Comparison of ENCODE assay signal across 8 cellular contexts in the genomic region with DNA sequence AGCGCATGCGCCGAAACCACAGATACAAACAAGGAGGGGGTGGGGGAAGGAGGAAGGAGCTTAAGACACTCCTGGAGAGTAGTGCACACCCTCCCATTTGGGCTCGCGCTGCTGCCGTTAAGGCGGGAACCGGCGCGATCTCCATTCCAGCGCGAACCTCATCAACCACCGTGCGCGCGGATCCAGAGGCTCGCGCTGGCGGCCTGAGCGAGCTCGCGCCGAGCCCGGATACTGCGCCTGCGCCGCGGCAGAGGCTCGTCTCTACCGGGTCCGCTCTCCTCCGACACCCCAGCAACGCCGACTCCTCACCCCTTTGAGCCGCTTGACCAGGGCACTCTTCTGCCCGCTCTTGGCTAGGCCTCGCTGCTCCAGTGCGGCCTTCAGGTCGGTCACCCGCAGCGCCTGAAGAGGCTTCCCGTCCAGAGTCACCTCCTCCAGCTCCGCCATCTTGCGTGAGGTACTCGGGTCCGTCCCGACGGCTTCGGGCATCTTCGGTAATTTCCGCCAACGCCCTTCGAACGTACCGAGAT. TPM values are rescaled to one million over a fixed set of nuclear protein-coding genes. Genes with fewer than 3 reads are reported as not detected.
DNase-seq lines count a peak whose midpoint lies in the region; ATAC-seq and TF ChIP-seq lines count a peak whose summit lies in the region.

A gene with protein sequence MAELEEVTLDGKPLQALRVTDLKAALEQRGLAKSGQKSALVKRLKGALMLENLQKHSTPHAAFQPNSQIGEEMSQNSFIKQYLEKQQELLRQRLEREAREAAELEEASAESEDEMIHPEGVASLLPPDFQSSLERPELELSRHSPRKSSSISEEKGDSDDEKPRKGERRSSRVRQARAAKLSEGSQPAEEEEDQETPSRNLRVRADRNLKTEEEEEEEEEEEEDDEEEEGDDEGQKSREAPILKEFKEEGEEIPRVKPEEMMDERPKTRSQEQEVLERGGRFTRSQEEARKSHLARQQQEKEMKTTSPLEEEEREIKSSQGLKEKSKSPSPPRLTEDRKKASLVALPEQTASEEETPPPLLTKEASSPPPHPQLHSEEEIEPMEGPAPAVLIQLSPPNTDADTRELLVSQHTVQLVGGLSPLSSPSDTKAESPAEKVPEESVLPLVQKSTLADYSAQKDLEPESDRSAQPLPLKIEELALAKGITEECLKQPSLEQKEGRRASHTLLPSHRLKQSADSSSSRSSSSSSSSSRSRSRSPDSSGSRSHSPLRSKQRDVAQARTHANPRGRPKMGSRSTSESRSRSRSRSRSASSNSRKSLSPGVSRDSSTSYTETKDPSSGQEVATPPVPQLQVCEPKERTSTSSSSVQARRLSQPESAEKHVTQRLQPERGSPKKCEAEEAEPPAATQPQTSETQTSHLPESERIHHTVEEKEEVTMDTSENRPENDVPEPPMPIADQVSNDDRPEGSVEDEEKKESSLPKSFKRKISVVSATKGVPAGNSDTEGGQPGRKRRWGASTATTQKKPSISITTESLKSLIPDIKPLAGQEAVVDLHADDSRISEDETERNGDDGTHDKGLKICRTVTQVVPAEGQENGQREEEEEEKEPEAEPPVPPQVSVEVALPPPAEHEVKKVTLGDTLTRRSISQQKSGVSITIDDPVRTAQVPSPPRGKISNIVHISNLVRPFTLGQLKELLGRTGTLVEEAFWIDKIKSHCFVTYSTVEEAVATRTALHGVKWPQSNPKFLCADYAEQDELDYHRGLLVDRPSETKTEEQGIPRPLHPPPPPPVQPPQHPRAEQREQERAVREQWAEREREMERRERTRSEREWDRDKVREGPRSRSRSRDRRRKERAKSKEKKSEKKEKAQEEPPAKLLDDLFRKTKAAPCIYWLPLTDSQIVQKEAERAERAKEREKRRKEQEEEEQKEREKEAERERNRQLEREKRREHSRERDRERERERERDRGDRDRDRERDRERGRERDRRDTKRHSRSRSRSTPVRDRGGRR (minus strand): TSS at position 471 of the 530 bp plus-strand sequence. CDS start 24 bp downstream, at position 447.

- peak within 1 kb of the TSS; percentile 75 for H2AFZ ChIP-seq in neuron (ENCODE audit: low read depth, low read length)

- H3K9me3 ChIP-seq in BE2C (no peaks in the 10 kb centered on the region), neuron (ENCODE audit: low read length) (no peaks in the 10 kb centered on the region), transverse colon (no peaks in the 10 kb centered on the region)

- in situ Hi-C loops in transverse colon (cut with MboI; ENCODE audit: low pct_ligation_motif_present in 1 of 4, low pct_unique_long_range_greater_than_20kb in 1 of 4, low sequenced_read_pairs in 3 of 4): no loop called here

- H3K27me3 ChIP-seq in BE2C (no peaks in the 10 kb centered on the region), neuron (ENCODE audit: insufficient read depth, low read length) (no peaks in the 10 kb centered on the region), transverse colon (no peaks in the 10 kb centered on the region)

- peak within 1 kb of the TSS; percentile 94 to 100 (median 98) for H3K27ac ChIP-seq in transverse colon

- TF ChIP-seq CTCF in BE2C (IDR thresholded peaks at IDR 0.05; ENCODE audit: low read depth, low read length): no peak
- no peak for TF ChIP-seq CTCF in fibroblast of mammary gland (conservative IDR thresholded peaks at IDR 0.05; ENCODE audit: control insufficient read depth, insufficient read depth, low read depth, low read length)
- no peak for TF ChIP-seq CTCF in transverse colon (IDR thresholded peaks at IDR 0.05)

- TF ChIP-seq POLR2A in transverse colon (IDR thresholded peaks at IDR 0.05): peak; percentile 66

- 2% methylated on average over 26 to 38 of the region's 55 CpGs for WGBS in transverse colon (ENCODE audit: low coverage in 1 of 2), 2 donors

- peak within 1 kb of the TSS; percentile 82 for H3K4me3 ChIP-seq in BE2C (ENCODE audit: low read depth, low read length)
- peak within 1 kb of the TSS; percentile 97 for H3K4me3 ChIP-seq in fibroblast of mammary gland (ENCODE audit: control insufficient read depth, low read depth, low read length)
- H3K4me3 ChIP-seq in neuron (ENCODE audit: low read length): peak within 1 kb of the TSS; percentile 85
- peak within 1 kb of the TSS; percentile 65 to 93 (median 84) for H3K4me3 ChIP-seq in transverse colon

- intact Hi-C loops in transverse colon (cut with DNase I; ENCODE audit: low total_unique reads): no loop called here

- peaks cover 30% of the 10 kb centered on the region for H3K36me3 ChIP-seq in BE2C
- H3K36me3 ChIP-seq in neuron (ENCODE audit: insufficient read depth, low read length): peaks cover 53% of the 10 kb centered on the region
- peaks cover 0 to 37% (median 12%) of the 10 kb centered on the region in 4 donors for H3K36me3 ChIP-seq in transverse colon

- DNase-seq in BE2C (no peak), fibroblast of mammary gland (ENCODE audit: low read depth) (peak; percentile 84), transverse colon (no peak), SKM-1 treated with dmso at 0.1 percent for 144 hours (lab: John Stamatoyannopoulos, UW; ENCODE audit: unreplicated experiment) (no peak)
- DNase-seq in activated CD8-positive, alpha-beta memory T cell treated with anti-CD3 and anti-CD28 coated beads for 24 hours: peak; percentile 100

- no peak for TF ChIP-seq EP300 in transverse colon (IDR thresholded peaks at IDR 0.05; ENCODE audit: low read depth)

- ATAC-seq in GM19438 (IDR thresholded peaks at IDR 0.05; ENCODE audit: low read depth, unreplicated experiment) (peak; percentile 36), HG03565 (IDR thresholded peaks at IDR 0.05; ENCODE audit: unreplicated experiment) (peak; percentile 14)

- H3K4me1 ChIP-seq in BE2C (no peaks in the 10 kb centered on the region), neuron (ENCODE audit: insufficient read depth, low read length) (peaks cover 21% of the 10 kb centered on the region), transverse colon (peaks cover 22 to 39% (median 26%) of the 10 kb centered on the region in 4 donors)

RNA-seq across cellular contexts. Expression of the gene that starts here (rescaled TPM):
- polyA plus RNA-seq in BE2C (2012; ENCODE audit: insufficient read depth, insufficient read length, low read depth): 198 TPM
- total RNA-seq in transverse colon: 100 to 1,000 TPM; 137 to 303 (median 222) TPM

Comparison
In these comparisons a context has a peak if more than half of its experiments do, and no peak if none do; other contexts are left out.
1. DNase-seq: peak in activated CD8-positive, alpha-beta memory T cell treated with anti-CD3 and anti-CD28 coated beads for 24 hours (single experiment) and fibroblast of mammary gland (single experiment); none in BE2C (single experiment), transverse colon (single experiment) and SKM-1 treated with dmso at 0.1 percent for 144 hours (single experiment).
2. Peak in every context shown above with its lines, with median percentiles within 50 percentile points of each other: H3K4me3 ChIP-seq.